Comparison of ENCODE assay signal across 9 cellular contexts in the genomic region with DNA sequence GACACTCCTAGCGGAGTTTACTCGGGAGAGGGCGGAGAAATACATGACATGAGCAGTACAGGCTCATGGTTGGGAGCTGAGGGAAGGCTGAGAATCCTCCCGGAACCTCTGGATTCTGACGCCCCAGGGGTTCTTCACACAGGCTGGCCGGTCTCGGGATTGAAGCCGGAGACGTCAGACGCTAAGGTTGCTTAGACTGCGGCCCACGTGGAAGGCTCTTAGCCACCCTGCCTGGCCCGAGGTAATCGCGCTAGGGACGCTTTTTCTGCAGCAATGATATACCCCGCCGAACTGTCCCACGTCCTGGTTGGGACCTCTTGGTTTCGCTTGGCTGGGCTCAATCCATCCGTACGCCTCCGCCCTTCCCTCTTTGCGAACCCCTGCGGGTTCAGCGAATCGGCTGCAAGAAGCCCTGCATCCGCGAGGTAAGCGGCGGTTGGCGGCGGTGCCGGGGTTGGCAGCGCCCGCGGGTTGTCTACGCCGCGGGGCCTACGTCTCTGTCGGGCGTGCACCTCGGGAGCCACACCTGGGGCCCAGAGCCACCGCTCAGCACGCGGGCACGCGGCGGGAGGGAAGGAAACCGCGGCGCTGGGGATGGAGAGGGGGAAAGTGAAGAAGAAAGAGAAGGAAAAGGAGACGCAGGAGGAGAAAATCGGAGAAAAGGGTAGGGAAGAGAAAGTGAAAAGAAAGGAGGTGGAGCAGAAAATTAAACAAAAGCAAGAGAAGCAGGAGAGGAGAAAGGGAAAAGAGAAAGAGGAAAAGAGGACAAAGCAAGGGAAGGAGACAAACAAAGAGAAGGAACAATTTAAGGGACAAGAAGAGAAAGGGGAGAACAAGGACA. TPM values are rescaled to one million over a fixed set of nuclear protein-coding genes. Genes with fewer than 3 reads are reported as not detected.
DNase-seq lines count a peak whose midpoint lies in the region; ATAC-seq and TF ChIP-seq lines count a peak whose summit lies in the region.
"Had no signal": no experiment of that assay in that cellular context is flagged by ENCODE, and none has a peak within 500 bp of the region (broad histone marks: within the 10 kb centered on the region; RNA-seq: fewer than 3 reads in every experiment).

A gene with protein sequence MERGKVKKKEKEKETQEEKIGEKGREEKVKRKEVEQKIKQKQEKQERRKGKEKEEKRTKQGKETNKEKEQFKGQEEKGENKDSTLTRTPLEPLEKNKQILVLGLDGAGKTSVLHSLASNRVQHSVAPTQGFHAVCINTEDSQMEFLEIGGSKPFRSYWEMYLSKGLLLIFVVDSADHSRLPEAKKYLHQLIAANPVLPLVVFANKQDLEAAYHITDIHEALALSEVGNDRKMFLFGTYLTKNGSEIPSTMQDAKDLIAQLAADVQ (plus strand): TSS at position 523 of the 841 bp plus-strand sequence. CDS start 72 bp downstream, at position 595.

- in situ Hi-C loops in Panc1 (cut with HindIII; ENCODE audit: low pct_unique_long_range_greater_than_20kb, low sequenced_read_pairs) = no loop called here

- peaks cover 12% of the 10 kb centered on the region for H3K4me1 ChIP-seq in DOHH2 (ENCODE audit: control insufficient read depth, low read length)
- H3K4me1 ChIP-seq in Panc1 (ENCODE audit: control insufficient read depth, insufficient read depth, low read length) = no peaks in the 10 kb centered on the region
- H3K4me1 ChIP-seq in heart left ventricle = peaks cover 0 to 21% (median 7%) of the 10 kb centered on the region in 12 donors
- H3K4me1 ChIP-seq in tibial nerve = peaks cover 0 to 16% (median 6%) of the 10 kb centered on the region in 4 donors

- ATAC-seq in HG02610 (IDR thresholded peaks at IDR 0.05; ENCODE audit: unreplicated experiment) (peak; percentile 69), Panc1 (peak; percentile 90), heart left ventricle (peak; percentile 68 to 87 (median 78))

- H3K4me2 ChIP-seq in DOHH2 (ENCODE audit: low read length) = peak within 1 kb of the TSS; percentile 66

- H3K27me3 ChIP-seq in DOHH2 (ENCODE audit: control insufficient read depth, low read length) (no peaks in the 10 kb centered on the region; the same call in 1 of the 2 replicates), Panc1 (ENCODE audit: control insufficient read depth, insufficient read depth, low read length) (no peaks in the 10 kb centered on the region), heart left ventricle (peaks cover 0 to 9% (median 0%) of the 10 kb centered on the region in 9 donors), tibial nerve (peaks cover 0 to 6% of the 10 kb centered on the region in 2 donors)

- POLR2A ChIA-PET in Panc1 (lab: Charles Lee) = no interaction called here

- BruUV-seq in Panc1 (replicated peaks; lab: Mats Ljungman, UMichigan) = no TSS peak

- peak within 1 kb of the TSS; percentile 80 for H3K27ac Mint-ChIP-seq in activated naive CD8-positive, alpha-beta T cell

- no peaks in the 10 kb centered on the region for H3K9me2 ChIP-seq in DOHH2 (replicated peaks; ENCODE audit: control insufficient read depth, low read length)

- peaks cover 4% of the 10 kb centered on the region for H3K27me3 Mint-ChIP-seq in activated naive CD8-positive, alpha-beta T cell

- peak within 1 kb of the TSS; percentile 61 for H3K4me3 ChIP-seq in DOHH2 (ENCODE audit: low read length)
- H3K4me3 ChIP-seq in Panc1 (ENCODE audit: low read depth in 2 of 2, low read length in 2 of 2) = peak within 1 kb of the TSS; percentile 46 to 61
- peak within 1 kb of the TSS; percentile 35 to 73 (median 56) for H3K4me3 ChIP-seq in heart left ventricle
- H3K4me3 ChIP-seq in tibial nerve = peak within 1 kb of the TSS; percentile 52 to 74 (median 56)

- TF ChIP-seq POLR2A in heart left ventricle (IDR thresholded peaks at IDR 0.05) (no peak), tibial nerve (IDR thresholded peaks at IDR 0.05) (no peak)

- H4K20me1 ChIP-seq in DOHH2 (ENCODE audit: control insufficient read depth, insufficient read depth, low read depth, low read length) = no peaks in the 10 kb centered on the region

- H3K9me3 ChIP-seq in DOHH2 (ENCODE audit: control insufficient read depth, insufficient read depth, low read length) = no peaks in the 10 kb centered on the region
- H3K9me3 ChIP-seq in Panc1 (ENCODE audit: control insufficient read depth, insufficient read depth, low read depth, low read length) = no peaks in the 10 kb centered on the region
- no peaks in the 10 kb centered on the region for H3K9me3 ChIP-seq in heart left ventricle
- H3K9me3 ChIP-seq in tibial nerve = no peaks in the 10 kb centered on the region

- peaks cover 27% of the 10 kb centered on the region for H3K36me3 ChIP-seq in DOHH2 (ENCODE audit: control insufficient read depth, low read length)
- no peaks in the 10 kb centered on the region; the same call in 1 of the 2 replicates for H3K36me3 ChIP-seq in Panc1 (ENCODE audit: control insufficient read depth, insufficient read depth, low read length)
- peaks cover 0 to 37% (median 32%) of the 10 kb centered on the region in 9 donors for H3K36me3 ChIP-seq in heart left ventricle
- H3K36me3 ChIP-seq in tibial nerve = peaks cover 0 to 36% (median 0%) of the 10 kb centered on the region in 3 donors

- intact Hi-C loops in Panc1 (cut with micrococcal nuclease; ENCODE audit: unreplicated experiment) = no loop called here
- intact Hi-C loops in heart left ventricle (cut with DNase I) = no loop called here
- intact Hi-C loops in posterior cingulate gyrus (cut with DNase I) = no loop called here

- TF ChIP-seq CTCF in DOHH2 (IDR thresholded peaks at IDR 0.05; ENCODE audit: low read depth, low read length, poor library complexity, severe bottlenecking) (no peak), Panc1 (IDR thresholded peaks at IDR 0.05) (no peak), heart left ventricle (IDR thresholded peaks at IDR 0.05) (no peak), tibial nerve (IDR thresholded peaks at IDR 0.05) (no peak)

- no peaks in the 10 kb centered on the region for H3K79me2 ChIP-seq in DOHH2 (ENCODE audit: control insufficient read depth, low read length)

- CTCF ChIA-PET in Panc1 (lab: Charles Lee) = no interaction called here

- no peaks in the 10 kb centered on the region for H3K9me3 Mint-ChIP-seq in activated naive CD8-positive, alpha-beta T cell (ENCODE audit: low read depth)

- H3K27ac ChIP-seq in DOHH2 (ENCODE audit: low read depth, low read length) = no peak within 1 kb of the TSS
- peak within 1 kb of the TSS; percentile 63 for H3K27ac ChIP-seq in Panc1 (ENCODE audit: low read length)
- peak within 1 kb of the TSS in 4 of 12 donors; percentile 0 to 53 (median 16) for H3K27ac ChIP-seq in heart left ventricle
- H3K27ac ChIP-seq in tibial nerve = peak within 1 kb of the TSS in 3 of 4 donors; percentile 51 to 73 (median 62)

- peaks cover 5% of the 10 kb centered on the region for H3K36me3 Mint-ChIP-seq in activated naive CD8-positive, alpha-beta T cell

- no peak for TF ChIP-seq EP300 in tibial nerve (IDR thresholded peaks at IDR 0.05)

- peaks cover 10% of the 10 kb centered on the region for H3F3A ChIP-seq in DOHH2 (ENCODE audit: control insufficient read depth, insufficient read depth)

- DNase-seq in Panc1 (ENCODE audit: low read depth, low spot score) = no peak
- peak; percentile 17 to 74 (median 34) for DNase-seq in heart left ventricle
- DNase-seq in posterior cingulate gyrus = peak in 9 of 10 donors; percentile 27 to 91 (median 45)
- peak in 1 of 2 donors; percentile 11 for DNase-seq in tibial nerve (ENCODE audit: low spot score in 2 of 2)
- no peak for DNase-seq in NCI-H2196 treated with DMSO at 0.1 percent for 48 hours (lab: John Stamatoyannopoulos, UW; ENCODE audit: unreplicated experiment)

- peaks cover 14% of the 10 kb centered on the region for H3K4me1 Mint-ChIP-seq in activated naive CD8-positive, alpha-beta T cell (ENCODE audit: low read depth)

- peak within 1 kb of the TSS; percentile 89 for H3K4me3 Mint-ChIP-seq in activated naive CD8-positive, alpha-beta T cell

- WGBS in heart left ventricle, 4 donors = 6% methylated on average over 53 to 55 of the region's 55 CpGs
- 2 to 4% methylated on average over 50 to 55 of the region's 55 CpGs for WGBS in tibial nerve, 2 donors

RNA-seq across cellular contexts. Expression of the gene that starts here (rescaled TPM):
- 0.41 TPM for total RNA-seq in Panc1 (2021; ENCODE audit: unreplicated experiment)
- polyA plus RNA-seq in Panc1 (2012; ENCODE audit: insufficient read length) = 0.52 TPM
- total RNA-seq in heart left ventricle = under 1 TPM in 1 of 9 donors, not detected in 8; 0.21 TPM
- under 1 TPM in 1 of 2 donors, not detected in 1; 0.03 TPM for polyA plus RNA-seq in heart left ventricle
- total RNA-seq in tibial nerve = 1 to 10 TPM in 1 of 4 donors, under 1 TPM in 2, not detected in 1; 0.60 to 1.5 (median 0.87) TPM
- total RNA-seq: NCI-H460 had no signal

Comparison
In these comparisons a context has a peak if more than half of its experiments do, and no peak if none do; other contexts are left out.
1. Peak in ATAC-seq, H3K4me3 ChIP-seq and H3K27ac ChIP-seq in Panc1; RNA of the gene not detected or under 1 TPM.
2. Peak in DNase-seq, ATAC-seq and H3K4me3 ChIP-seq in heart left ventricle; RNA of the gene not detected or under 1 TPM.
3. DNase-seq: peak in posterior cingulate gyrus (9 of 10); none in Panc1 (single experiment) and NCI-H2196 treated with DMSO at 0.1 percent for 48 hours (single experiment).
4. Peak in every context shown above with its lines, with median percentiles within 50 percentile points of each other: H3K4me3 ChIP-seq and ATAC-seq.